In genomic region chr6:181049-181654, GRCh38 we compare ENCODE assay signal across 13 cellular contexts.
DNase-seq lines count a peak whose midpoint lies in the region; ATAC-seq lines count a peak whose summit lies in the region.
"Had no signal": no experiment of that assay in that cellular context is flagged by ENCODE, and none has a peak within 500 bp of the region (broad histone marks: within the 10 kb centered on the region; RNA-seq: fewer than 3 reads in every experiment).

No MANE protein-coding gene starts in this region.

- peaks cover 7% of the 10 kb centered on the region for H3K9me3 Mint-ChIP-seq in activated naive CD4-positive, alpha-beta T cell treated with anti-CD3 and anti-CD28 coated beads, Interleukin-2, amount 10 ng/mL, durations not matched to agents 7 days and 5 days
- no peaks in the 10 kb centered on the region for H3K9me3 Mint-ChIP-seq in IgD-negative memory B cell

- H3K4me3 ChIP-seq in thymus (ENCODE audit: low read length): peak overlapping the region; percentile 29
- H3K4me3 ChIP-seq: cardiac muscle cell, left ventricle myocardium inferior, upper lobe of left lung had no signal

- 47% methylated on average over 5 of the region's 5 CpGs for WGBS in thymus

- H3K9me3 ChIP-seq in thymus (ENCODE audit: control insufficient read depth): peaks cover 3% of the 10 kb centered on the region
- H3K9me3 ChIP-seq: left ventricle myocardium inferior, upper lobe of left lung had no signal

- ATAC-seq in GM21723 (IDR thresholded peaks at IDR 0.05; ENCODE audit: unreplicated experiment) (peak; percentile 68), HG03442 (IDR thresholded peaks at IDR 0.05; ENCODE audit: unreplicated experiment) (no peak)

- CTCF ChIA-PET in activated naive CD4-positive, alpha-beta T cell treated with anti-CD3 and anti-CD28 coated beads, Interleukin-2, amount 10 ng/mL, durations not matched to agents 7 days and 5 days (lab: Charles Lee): interaction anchor here (1.0 to 1.9 kb wide), 4 partner anchors 8 to 33 kb away, joined by 3 to 8 read pairs (median 4); no protein-coding TSS in a partner anchor

- peaks cover 25% of the 10 kb centered on the region for H3K4me1 Mint-ChIP-seq in activated naive CD4-positive, alpha-beta T cell treated with anti-CD3 and anti-CD28 coated beads, Interleukin-2, amount 10 ng/mL, durations not matched to agents 7 days and 5 days
- H3K4me1 Mint-ChIP-seq in IgD-negative memory B cell: peaks cover 31 to 34% (median 32%) of the 10 kb centered on the region in 3 donors

- DNase-seq in activated naive CD4-positive, alpha-beta T cell treated with anti-CD3 and anti-CD28 coated beads, Interleukin-2, amount 10 ng/mL, durations not matched to agents 7 days and 5 days: no peak
- no peak for DNase-seq in activated naive CD4-positive, alpha-beta T cell treated with anti-CD3 and anti-CD28 coated beads, Interleukin-2, amount 50 U/mL, for 16 hours
- DNase-seq in SW 1271 (lab: John Stamatoyannopoulos, UW) (no peak), cortex of kidney (lab: John Stamatoyannopoulos, UW) (no peak)
- DNase-seq: left ventricle myocardium inferior, T-helper 1 cell, upper lobe of left lung had no signal

- peaks cover 12% of the 10 kb centered on the region for H3K27me3 Mint-ChIP-seq in activated naive CD4-positive, alpha-beta T cell treated with anti-CD3 and anti-CD28 coated beads, Interleukin-2, amount 10 ng/mL, durations not matched to agents 7 days and 5 days
- H3K27me3 Mint-ChIP-seq in IgD-negative memory B cell: peaks cover 6% of the 10 kb centered on the region
- H3K27me3 Mint-ChIP-seq: progenitor cell of endocrine pancreas had no signal

- H3K4me3 Mint-ChIP-seq in activated naive CD4-positive, alpha-beta T cell treated with anti-CD3 and anti-CD28 coated beads, Interleukin-2, amount 10 ng/mL, durations not matched to agents 7 days and 5 days: peak overlapping the region; percentile 51
- H3K4me3 Mint-ChIP-seq in IgD-negative memory B cell: peak overlapping the region in 3 of 4 donors; percentile 8 to 87 (median 73)

- no peak overlapping the region for H3K27ac ChIP-seq in thymus (ENCODE audit: low read depth)
- H3K27ac ChIP-seq: cardiac muscle cell, left ventricle myocardium inferior, upper lobe of left lung had no signal

- H3K36me3 Mint-ChIP-seq in activated naive CD4-positive, alpha-beta T cell treated with anti-CD3 and anti-CD28 coated beads, Interleukin-2, amount 10 ng/mL, durations not matched to agents 7 days and 5 days: no peaks in the 10 kb centered on the region
- H3K36me3 Mint-ChIP-seq in IgD-negative memory B cell: no peaks in the 10 kb centered on the region

- H3K27me3 ChIP-seq in thymus (ENCODE audit: control insufficient read depth, insufficient read depth): no peaks in the 10 kb centered on the region
- H3K27me3 ChIP-seq: cardiac muscle cell, upper lobe of left lung had no signal

- H3K36me3 ChIP-seq in thymus (ENCODE audit: control insufficient read depth, insufficient read depth): no peaks in the 10 kb centered on the region
- H3K36me3 ChIP-seq: cardiac muscle cell, left ventricle myocardium inferior, upper lobe of left lung had no signal

- peaks cover 12% of the 10 kb centered on the region for H3K4me1 ChIP-seq in thymus (ENCODE audit: control insufficient read depth, insufficient read depth, low read length)
- H3K4me1 ChIP-seq: left ventricle myocardium inferior, upper lobe of left lung had no signal

- H3K27ac Mint-ChIP-seq in activated naive CD4-positive, alpha-beta T cell treated with anti-CD3 and anti-CD28 coated beads, Interleukin-2, amount 10 ng/mL, durations not matched to agents 7 days and 5 days: peak overlapping the region; percentile 7
- peak overlapping the region in 2 of 3 donors; percentile 2 to 42 for H3K27ac Mint-ChIP-seq in IgD-negative memory B cell
- H3K27ac Mint-ChIP-seq: progenitor cell of endocrine pancreas had no signal
